Comparison of ENCODE assay signal across 17 cellular contexts in the genomic region with DNA sequence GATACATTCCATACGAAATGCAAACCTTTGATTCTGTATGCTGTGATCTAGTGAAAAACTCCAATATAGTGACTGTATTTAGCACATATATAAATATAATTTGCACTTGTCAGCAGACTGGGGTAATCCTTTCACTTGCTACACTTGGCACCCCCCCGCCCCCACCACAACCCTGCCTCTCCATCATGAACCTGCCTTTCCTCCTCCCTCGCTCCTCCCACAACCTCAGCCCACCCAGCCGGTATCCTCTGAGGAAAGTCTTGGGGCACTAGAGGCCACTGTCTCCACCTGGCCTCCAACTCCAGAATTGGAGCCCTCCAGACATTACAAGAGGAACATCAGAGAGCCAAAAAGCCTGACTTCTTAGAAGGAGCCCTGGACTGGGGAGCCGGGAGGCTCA.
A peak's percentile ranks its signal among the peaks of the same experiment; 100 is the strongest.
DNase-seq lines count a peak whose midpoint lies in the region; ATAC-seq and TF ChIP-seq lines count a peak whose summit lies in the region.
"Had no signal": no experiment of that assay in that cellular context is flagged by ENCODE, and none has a peak within 500 bp of the region (broad histone marks: within the 10 kb centered on the region; RNA-seq: fewer than 3 reads in every experiment).

No MANE protein-coding gene starts in this region.

- no peak overlapping the region for H3K4me3 Mint-ChIP-seq in stimulated activated naive B cell treated with anti-CD40 and anti-IgM and Interleukin-4, amounts not matched to agents 10 μg/mL and 1 μg/mL and 100 μg/mL, for 72 hours
- H3K4me3 Mint-ChIP-seq in osteocyte (ENCODE audit: unreplicated experiment), result no peak overlapping the region
- H3K4me3 Mint-ChIP-seq: CD14-positive monocyte; CD4-positive, alpha-beta T cell; CD8-positive, alpha-beta memory T cell had no signal

- peaks cover 0 to 2% of the 10 kb centered on the region in 2 donors for H3K9me3 ChIP-seq in neuronal stem cell (replicated peaks in 1 of 2; ENCODE audit: control insufficient read depth in 2 of 2, insufficient read depth in 1 of 2, low read depth in 1 of 2, low read length in 2 of 2)

- H4K8ac ChIP-seq in neuronal stem cell (ENCODE audit: low read depth, low read length), result no peak overlapping the region

- H3K36me3 Mint-ChIP-seq in stimulated activated naive B cell treated with anti-CD40 and anti-IgM and Interleukin-4, amounts not matched to agents 10 μg/mL and 1 μg/mL and 100 μg/mL, for 72 hours, result no peaks in the 10 kb centered on the region
- H3K36me3 Mint-ChIP-seq in osteocyte (ENCODE audit: unreplicated experiment), result no peaks in the 10 kb centered on the region
- H3K36me3 Mint-ChIP-seq: CD14-positive monocyte had no signal

- no peak overlapping the region for H2AFZ ChIP-seq in neuronal stem cell (ENCODE audit: low read length)

- peaks cover 16 to 54% of the 10 kb centered on the region in 2 donors for H3K36me3 ChIP-seq in neuronal stem cell (replicated peaks in 1 of 2; ENCODE audit: control insufficient read depth in 2 of 2, insufficient read depth in 2 of 2, low read length in 2 of 2)

- H3K4me3 ChIP-seq in neuronal stem cell (ENCODE audit: low read length in 2 of 2), result no peak overlapping the region

- DNase-seq in D341Med (ENCODE audit: low spot score) (peak; percentile 33), neuronal stem cell (ENCODE audit: low spot score) (no peak), HuH-7.5 (ENCODE audit: low spot score) (no peak), osteocyte (ENCODE audit: extremely low spot score, unreplicated experiment) (no peak), sciatic nerve (ENCODE audit: low spot score) (no peak)
- DNase-seq in stimulated activated naive B cell treated with anti-CD40 and anti-IgM and Interleukin-4, amounts not matched to agents 10 μg/mL and 1 μg/mL and 100 μg/mL, for 72 hours, result no peak
- DNase-seq in activated naive CD4-positive, alpha-beta T cell (lab: John Stamatoyannopoulos, UW), result no peak
- DNase-seq: Calu3; CD4-positive, alpha-beta T cell; CD8-positive, alpha-beta memory T cell; COR-L47; DMS153; DND-41; GOT3; HCEC 1CT had no signal

- no peak overlapping the region for H4K91ac ChIP-seq in neuronal stem cell (ENCODE audit: low read depth, low read length, poor library complexity)

- H3K18ac ChIP-seq in neuronal stem cell (ENCODE audit: low read length), result peak overlapping the region; percentile 48

- H2BK5ac ChIP-seq in neuronal stem cell (ENCODE audit: low read length), result no peak overlapping the region

- H2BK12ac ChIP-seq in neuronal stem cell (ENCODE audit: low read length), result no peak overlapping the region

- peaks cover 0 to 46% of the 10 kb centered on the region in 2 donors for H3K4me1 ChIP-seq in neuronal stem cell (ENCODE audit: control insufficient read depth in 2 of 2, insufficient read depth in 1 of 2, low read depth in 1 of 2, low read length in 2 of 2)

- H3K14ac ChIP-seq in neuronal stem cell (ENCODE audit: low read length), result no peak overlapping the region

- H3K4me2 ChIP-seq in neuronal stem cell (ENCODE audit: insufficient read depth, low read length, poor library complexity, severe bottlenecking), result no peak overlapping the region

- peaks cover 16 to 30% of the 10 kb centered on the region in 2 donors for H3K27me3 Mint-ChIP-seq in stimulated activated naive B cell treated with anti-CD40 and anti-IgM and Interleukin-4, amounts not matched to agents 10 μg/mL and 1 μg/mL and 100 μg/mL, for 72 hours
- H3K27me3 Mint-ChIP-seq in osteocyte (ENCODE audit: unreplicated experiment), result peaks cover 38% of the 10 kb centered on the region
- H3K27me3 Mint-ChIP-seq: CD4-positive, alpha-beta T cell had no signal

- H3K4ac ChIP-seq in neuronal stem cell (ENCODE audit: low read length), result no peak overlapping the region

- intact Hi-C loops in sciatic nerve (cut with DNase I), result no loop called here

- H3K23ac ChIP-seq in neuronal stem cell (ENCODE audit: low read depth, low read length, poor library complexity), result no peak overlapping the region

- H2AK5ac ChIP-seq in neuronal stem cell (ENCODE audit: low read depth, low read length), result no peak overlapping the region

- H3K79me1 ChIP-seq in neuronal stem cell (ENCODE audit: low read depth, low read length), result no peaks in the 10 kb centered on the region

- no peaks in the 10 kb centered on the region for H3K27me3 ChIP-seq in neuronal stem cell (ENCODE audit: control insufficient read depth in 3 of 3, insufficient read depth in 3 of 3, low read depth in 1 of 3, low read length in 3 of 3)

- no peak for ATAC-seq in stimulated activated naive B cell treated with anti-CD40 and anti-IgM and Interleukin-4, amounts not matched to agents 10 μg/mL and 1 μg/mL and 100 μg/mL, for 72 hours (replicated peaks)
- no peak for ATAC-seq in sciatic nerve

- peak overlapping the region; percentile 14 for H3K27ac Mint-ChIP-seq in stimulated activated naive B cell treated with anti-CD40 and anti-IgM and Interleukin-4, amounts not matched to agents 10 μg/mL and 1 μg/mL and 100 μg/mL, for 72 hours
- H3K27ac Mint-ChIP-seq in osteocyte (ENCODE audit: unreplicated experiment), result no peak overlapping the region
- H3K27ac Mint-ChIP-seq: CD4-positive, alpha-beta T cell; CD8-positive, alpha-beta memory T cell had no signal

- H3K27ac ChIP-seq in VCaP (peak overlapping the region; percentile 82; the same call in 1 of the 2 replicates), neuronal stem cell (replicated peaks; ENCODE audit: low read length) (no peak overlapping the region)

- H3K9ac ChIP-seq in neuronal stem cell (ENCODE audit: low read depth, low read length, poor library complexity), result no peak overlapping the region

- no peak overlapping the region for H2BK15ac ChIP-seq in neuronal stem cell (ENCODE audit: low read length)

- no peaks in the 10 kb centered on the region for H3K9me3 Mint-ChIP-seq in stimulated activated naive B cell treated with anti-CD40 and anti-IgM and Interleukin-4, amounts not matched to agents 10 μg/mL and 1 μg/mL and 100 μg/mL, for 72 hours
- H3K9me3 Mint-ChIP-seq in osteocyte (ENCODE audit: unreplicated experiment), result no peaks in the 10 kb centered on the region
- H3K9me3 Mint-ChIP-seq: CD4-positive, alpha-beta T cell; CD8-positive, alpha-beta memory T cell had no signal

- H2BK120ac ChIP-seq in neuronal stem cell (ENCODE audit: low read depth, low read length), result no peak overlapping the region

- no peaks in the 10 kb centered on the region for H3K4me1 Mint-ChIP-seq in stimulated activated naive B cell treated with anti-CD40 and anti-IgM and Interleukin-4, amounts not matched to agents 10 μg/mL and 1 μg/mL and 100 μg/mL, for 72 hours
- no peaks in the 10 kb centered on the region for H3K4me1 Mint-ChIP-seq in osteocyte (ENCODE audit: unreplicated experiment)
- H3K4me1 Mint-ChIP-seq: CD14-positive monocyte; CD8-positive, alpha-beta memory T cell had no signal

- WGBS in neuronal stem cell (ENCODE audit: extremely low coverage in 2 of 2, insufficient read length in 2 of 2, insufficient replicate concordance in 1 of 2), 2 donors, result no CpG with 5 or more reads among the region's 5 CpGs

- TF ChIP-seq CTCF in VCaP (conservative IDR thresholded peaks at IDR 0.05), result no peak
- TF ChIP-seq CTCF in osteocyte (IDR thresholded peaks at IDR 0.05), result no peak
